ENCODE assay signal across 8 cellular contexts in genomic region chr10:118332247-118332646, GRCh38. TPM values are rescaled to one million over a fixed set of nuclear protein-coding genes. Genes with fewer than 3 reads are reported as not detected.
DNase-seq lines count a peak whose midpoint lies in the region; ATAC-seq and TF ChIP-seq lines count a peak whose summit lies in the region.

No MANE protein-coding gene starts in this region.

- POLR2A ChIA-PET in GM10248 (lab: Yijun Ruan, JAX), result no interaction called here

- TF ChIP-seq CTCF in GM10248 (IDR thresholded peaks at IDR 0.05; ENCODE audit: control extremely low read depth, extremely low read depth, low read depth, missing control alignments) (no peak), mucosa of descending colon (IDR thresholded peaks at IDR 0.05) (no peak), omental fat pad (IDR thresholded peaks at IDR 0.05) (no peak)

- intact Hi-C loops in mucosa of descending colon (cut with DNase I, micrococcal nuclease), result no loop called here

- no peaks in the 10 kb centered on the region for H3K4me1 ChIP-seq in mucosa of descending colon (ENCODE audit: low read depth)

- CTCF ChIA-PET in GM10248 (lab: Yijun Ruan, JAX), result interaction anchor here (1.0 kb wide), 1 partner anchor 12 kb away, joined by 3 read pairs; no protein-coding TSS in a partner anchor

- no peaks in the 10 kb centered on the region for H3K36me3 ChIP-seq in mucosa of descending colon (ENCODE audit: low read depth)

- ATAC-seq in GM19395 (IDR thresholded peaks at IDR 0.05; ENCODE audit: unreplicated experiment), result peak; percentile 94
- ATAC-seq in HG03066 (IDR thresholded peaks at IDR 0.05; ENCODE audit: low read depth, unreplicated experiment), result peak; percentile 93
- ATAC-seq in mucosa of descending colon, result no peak
- ATAC-seq in omental fat pad (ENCODE audit: low FRiP score), result no peak
- no peak for ATAC-seq in HG03139 (IDR thresholded peaks at IDR 0.05; ENCODE audit: unreplicated experiment)

- H3K4me3 ChIP-seq in mucosa of descending colon, result no peak overlapping the region

- DNase-seq in GM10248 (ENCODE audit: extremely low spot score), result peak; percentile 12
- DNase-seq in SW480 (ENCODE audit: low spot score), result peak; percentile 10
- DNase-seq in mucosa of descending colon, result no peak
- no peak for DNase-seq in omental fat pad (ENCODE audit: low spot score)
- no peak for DNase-seq in activated effector memory CD4-positive, alpha-beta T cell treated with anti-CD3 and anti-CD28 coated beads, Interleukin-2, amount 50 U/mL, for 16 hours

- H3K9me3 ChIP-seq in mucosa of descending colon, result no peaks in the 10 kb centered on the region

RNA-seq across cellular contexts. Expression of gene FAM204A, which starts 9.9 kb away (rescaled TPM):
- total RNA-seq in mucosa of descending colon (10 to 100 TPM; 45.2 to 79.8 (median 51.1) TPM), omental fat pad (10 to 100 TPM; 25.4 to 57.6 (median 44.0) TPM)

Comparison
In these comparisons a context has a peak if more than half of its experiments do, and no peak if none do; other contexts are left out.
1. DNase-seq: peak in GM10248 (single experiment) and SW480 (single experiment); none in mucosa of descending colon (0 of 3), omental fat pad (single experiment) and activated effector memory CD4-positive, alpha-beta T cell treated with anti-CD3 and anti-CD28 coated beads, Interleukin-2, amount 50 U/mL, for 16 hours (single experiment).
2. ATAC-seq: peak in GM19395 (single experiment) and HG03066 (single experiment); none in mucosa of descending colon (single experiment), omental fat pad (single experiment) and HG03139 (single experiment).